Comparison of ENCODE assay signal across 32 cellular contexts in genomic region chr10:73084209-73084608, GRCh38.
"Had no signal": no experiment of that assay in that cellular context is flagged by ENCODE, and none has a peak within 500 bp of the region (broad histone marks: within the 10 kb centered on the region; RNA-seq: fewer than 3 reads in every experiment).

No MANE protein-coding gene starts in this region.

- H3K36me3 ChIP-seq: WERI-Rb-1 had no signal

- H3K27ac Mint-ChIP-seq: activated CD4-positive, alpha-beta T cell treated with anti-CD3 and anti-CD28 coated beads for 36 hours; activated CD4-positive, alpha-beta T cell treated with anti-CD3 and anti-CD28 coated beads, Interleukin-2, amount 10 ng/mL, durations not matched to agents 7 days and 5 days; activated CD8-positive, alpha-beta T cell treated with anti-CD3 and anti-CD28 coated beads for 36 hours; activated naive CD8-positive, alpha-beta T cell; activated T-helper 17 cell treated with anti-CD3 and anti-CD28 coated beads, Interleukin-2, amount 50 U/mL, for 72 hours; T-helper 17 cell; T-helper 2 cell treated with Interferon-gamma antibody and Interleukin-4, amounts not matched to agents 5 μg/mL and 100 μg/mL, for 36 hours had no signal

- H3K27me3 Mint-ChIP-seq: activated CD4-positive, alpha-beta T cell treated with anti-CD3 and anti-CD28 coated beads for 36 hours; activated CD4-positive, alpha-beta T cell treated with anti-CD3 and anti-CD28 coated beads, Interleukin-2, amount 10 ng/mL, durations not matched to agents 7 days and 5 days; activated CD8-positive, alpha-beta T cell treated with anti-CD3 and anti-CD28 coated beads for 36 hours; activated naive CD8-positive, alpha-beta T cell; activated T-helper 17 cell treated with anti-CD3 and anti-CD28 coated beads, Interleukin-2, amount 50 U/mL, for 72 hours; effector memory CD8-positive, alpha-beta T cell; T-helper 17 cell had no signal

- ATAC-seq: activated CD4-positive, alpha-beta T cell treated with anti-CD3 and anti-CD28 coated beads for 36 hours; activated CD8-positive, alpha-beta T cell treated with anti-CD3 and anti-CD28 coated beads for 36 hours; activated T-cell treated with anti-CD3 and anti-CD28 coated beads, Interleukin-2, amount 50 U/mL, for 4 hours; activated T-helper 17 cell treated with anti-CD3 and anti-CD28 coated beads, Interleukin-2, amount 50 U/mL, for 72 hours; effector memory CD8-positive, alpha-beta T cell; foreskin keratinocyte; gastrocnemius medialis; T-helper 17 cell had no signal

- H3K36me3 Mint-ChIP-seq: activated naive CD8-positive, alpha-beta T cell had no signal

- H3K27me3 ChIP-seq: esophagus muscularis mucosa, foreskin keratinocyte, gastrocnemius medialis, heart right ventricle had no signal

- H3K9me3 ChIP-seq: esophagus muscularis mucosa, gastrocnemius medialis, heart right ventricle had no signal

- H3K4me3 Mint-ChIP-seq: activated CD4-positive, alpha-beta T cell treated with anti-CD3 and anti-CD28 coated beads for 36 hours; activated CD4-positive, alpha-beta T cell treated with anti-CD3 and anti-CD28 coated beads, Interleukin-2, amount 10 ng/mL, durations not matched to agents 7 days and 5 days; activated CD8-positive, alpha-beta T cell treated with anti-CD3 and anti-CD28 coated beads for 36 hours; activated naive CD8-positive, alpha-beta T cell; activated T-cell treated with anti-CD3 and anti-CD28 coated beads, Interleukin-2, amount 50 U/mL, for 4 hours; activated T-helper 17 cell treated with anti-CD3 and anti-CD28 coated beads, Interleukin-2, amount 50 U/mL, for 72 hours; effector memory CD8-positive, alpha-beta T cell; T-helper 17 cell; T-helper 2 cell treated with Interferon-gamma antibody and Interleukin-4, amounts not matched to agents 5 μg/mL and 100 μg/mL, for 36 hours had no signal

- DNase-seq: activated CD4-positive, alpha-beta T cell treated with anti-CD3 and anti-CD28 coated beads for 36 hours; activated CD4-positive, alpha-beta T cell treated with anti-CD3 and anti-CD28 coated beads, Interleukin-2, amount 10 ng/mL, durations not matched to agents 7 days and 5 days; activated CD4-positive, alpha-beta T cell treated with anti-CD3 and anti-CD28 coated beads, Interleukin-2, amount 50 U/mL, for 48 hours; activated CD4-positive, CD25-positive, alpha-beta regulatory T cell; activated CD4-positive, CD25-positive, alpha-beta regulatory T cell treated with anti-CD3 and anti-CD28 coated beads, Interleukin-2, amount 50 U/mL, for 72 hours; activated CD8-positive, alpha-beta memory T cell treated with anti-CD3 and anti-CD28 coated beads for 24 hours; activated CD8-positive, alpha-beta T cell treated with anti-CD3 and anti-CD28 coated beads for 36 hours; activated effector memory CD4-positive, alpha-beta T cell treated with Interleukin-2 at 50 U/mL for 16 hours; activated gamma-delta T cell treated with Interleukin-2 at 50 U/mL for 16 hours; activated naive CD4-positive, alpha-beta T cell treated with anti-CD3 and anti-CD28 coated beads, Interleukin-2, amount 50 U/mL, for 16 hours; activated naive CD4-positive, alpha-beta T cell treated with Interleukin-2 at 50 U/mL for 16 hours; activated T-cell treated with anti-CD3 and anti-CD28 coated beads, Interleukin-2, amount 50 U/mL, for 4 hours; amniotic stem cell; anterior cingulate cortex; caudate nucleus; cortex of kidney; dermis blood vessel endothelial cell; effector CD4-positive, alpha-beta T cell; effector memory CD8-positive, alpha-beta T cell; erythroblast; foreskin keratinocyte; gastrocnemius medialis; glutamatergic neuron; heart right ventricle; T-helper 1 cell; T-helper 17 cell; T1000; WERI-Rb-1 had no signal

- H3K27ac ChIP-seq: foreskin keratinocyte, WERI-Rb-1 had no signal

- H3K9me3 Mint-ChIP-seq: activated CD4-positive, alpha-beta T cell treated with anti-CD3 and anti-CD28 coated beads, Interleukin-2, amount 10 ng/mL, durations not matched to agents 7 days and 5 days; activated CD8-positive, alpha-beta T cell treated with anti-CD3 and anti-CD28 coated beads for 36 hours; activated T-cell treated with anti-CD3 and anti-CD28 coated beads, Interleukin-2, amount 50 U/mL, for 4 hours; activated T-helper 17 cell treated with anti-CD3 and anti-CD28 coated beads, Interleukin-2, amount 50 U/mL, for 72 hours; effector memory CD8-positive, alpha-beta T cell; T-helper 2 cell treated with Interferon-gamma antibody and Interleukin-4, amounts not matched to agents 5 μg/mL and 100 μg/mL, for 36 hours had no signal

- H3K4me3 ChIP-seq: esophagus muscularis mucosa, gastrocnemius medialis, heart right ventricle had no signal
